ENCODE assay signal across 8 cellular contexts in the genomic region with DNA sequence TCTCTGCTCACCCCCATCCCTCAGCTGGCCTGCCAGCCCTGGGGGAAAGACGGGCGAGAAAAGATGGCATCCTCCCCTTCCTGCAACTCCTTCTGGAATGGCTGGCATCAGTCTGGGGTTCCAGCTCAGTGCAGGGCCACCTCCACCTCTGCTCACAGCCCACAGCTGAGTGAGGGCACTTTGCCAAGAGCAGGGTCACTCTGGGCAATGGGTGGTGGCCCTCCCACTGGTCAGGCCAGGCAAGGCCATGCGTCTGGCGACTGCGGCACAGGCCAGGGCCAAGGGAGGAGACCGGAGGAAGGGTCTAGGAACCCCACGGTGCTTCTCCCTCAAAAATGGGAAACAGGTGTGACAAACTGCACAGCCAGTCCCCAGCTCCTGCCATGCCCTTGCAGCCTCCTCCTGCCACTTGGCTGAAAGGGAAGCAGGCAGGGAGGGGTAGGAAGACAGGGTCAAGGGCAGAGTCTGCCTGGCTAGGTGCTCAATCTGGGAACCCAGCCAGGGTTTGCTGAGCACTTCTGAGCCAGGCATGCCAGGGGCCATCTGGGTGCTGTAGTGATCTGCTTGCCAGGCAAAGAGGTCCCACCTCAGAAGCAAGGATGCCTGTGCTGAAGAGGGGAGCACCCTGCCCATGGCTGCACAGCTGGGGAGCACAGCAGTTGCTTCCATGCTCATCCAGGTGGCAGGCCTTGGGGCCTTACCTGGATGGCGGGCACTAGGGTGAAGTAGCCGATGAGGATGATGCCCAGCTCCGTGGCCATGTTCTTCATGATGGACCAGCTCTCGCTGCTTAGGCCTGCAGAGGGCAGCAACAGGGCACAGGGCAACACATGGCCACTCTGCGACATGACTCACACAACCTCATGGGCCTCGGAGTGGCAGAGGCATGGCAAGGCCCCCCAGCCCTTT.
DNase-seq lines count a peak whose midpoint lies in the region; ATAC-seq, FAIRE-seq and TF ChIP-seq lines count a peak whose summit lies in the region.

No MANE protein-coding gene starts in this region.

- peak overlapping the region; percentile 41; the same call in 1 of the 2 replicates for H2AFZ ChIP-seq in KMS-11 (ENCODE audit: low read depth)

- H3K27me3 ChIP-seq in KMS-11 (ENCODE audit: insufficient read depth, low read depth): no peaks in the 10 kb centered on the region

- H3K9me3 Mint-ChIP-seq in activated naive CD4-positive, alpha-beta T cell treated with anti-CD3 and anti-CD28 coated beads, Interleukin-2, amount 50 U/mL, for 24 hours: no peaks in the 10 kb centered on the region
- H3K9me3 Mint-ChIP-seq in stimulated activated naive CD8-positive, alpha-beta T cell treated with anti-CD3 and anti-CD28 coated beads, Interleukin-15, Interleukin-2, amounts not matched to agents 100 ng/mL and 50 ng/mL, for 24 hours: no peaks in the 10 kb centered on the region

- H3K27ac ChIP-seq in KMS-11: no peak overlapping the region

- DNase-seq in D721Med (ENCODE audit: insufficient read length, low spot score) (peak; percentile 25), hepatic stellate cell (ENCODE audit: low spot score) (peak; percentile 46), foreskin melanocyte (no peak)

- H3K36me3 ChIP-seq in KMS-11 (ENCODE audit: insufficient read depth): no peaks in the 10 kb centered on the region

- peak overlapping the region; percentile 95 for H3K27ac Mint-ChIP-seq in activated naive CD4-positive, alpha-beta T cell treated with anti-CD3 and anti-CD28 coated beads, Interleukin-2, amount 50 U/mL, for 24 hours
- peak overlapping the region; percentile 99 for H3K27ac Mint-ChIP-seq in stimulated activated naive CD8-positive, alpha-beta T cell treated with anti-CD3 and anti-CD28 coated beads, Interleukin-15, Interleukin-2, amounts not matched to agents 100 ng/mL and 50 ng/mL, for 24 hours

- no peak overlapping the region for H3K4me3 Mint-ChIP-seq in activated naive CD4-positive, alpha-beta T cell treated with anti-CD3 and anti-CD28 coated beads, Interleukin-2, amount 50 U/mL, for 24 hours
- H3K4me3 Mint-ChIP-seq in stimulated activated naive CD8-positive, alpha-beta T cell treated with anti-CD3 and anti-CD28 coated beads, Interleukin-15, Interleukin-2, amounts not matched to agents 100 ng/mL and 50 ng/mL, for 24 hours: peak overlapping the region; percentile 8

- no peak overlapping the region for H3K4me3 ChIP-seq in KMS-11 (IDR thresholded peaks at IDR 0.05; ENCODE audit: insufficient read depth, low read depth, low read length)

- FAIRE-seq in D721Med (lab: Jason Lieb, UNC): no peak

- H3K4me1 Mint-ChIP-seq in activated naive CD4-positive, alpha-beta T cell treated with anti-CD3 and anti-CD28 coated beads, Interleukin-2, amount 50 U/mL, for 24 hours: peaks cover 18% of the 10 kb centered on the region
- H3K4me1 Mint-ChIP-seq in stimulated activated naive CD8-positive, alpha-beta T cell treated with anti-CD3 and anti-CD28 coated beads, Interleukin-15, Interleukin-2, amounts not matched to agents 100 ng/mL and 50 ng/mL, for 24 hours (ENCODE audit: low read depth): peaks cover 21% of the 10 kb centered on the region

- H3K36me3 Mint-ChIP-seq in activated naive CD4-positive, alpha-beta T cell treated with anti-CD3 and anti-CD28 coated beads, Interleukin-2, amount 50 U/mL, for 24 hours: peaks cover 5% of the 10 kb centered on the region
- peaks cover 21% of the 10 kb centered on the region for H3K36me3 Mint-ChIP-seq in stimulated activated naive CD8-positive, alpha-beta T cell treated with anti-CD3 and anti-CD28 coated beads, Interleukin-15, Interleukin-2, amounts not matched to agents 100 ng/mL and 50 ng/mL, for 24 hours (ENCODE audit: low read depth)

- H3K4me1 ChIP-seq in KMS-11 (ENCODE audit: low read depth, poor library complexity, severe bottlenecking): peaks cover 5% of the 10 kb centered on the region

- no peaks in the 10 kb centered on the region for H4K20me1 ChIP-seq in KMS-11 (ENCODE audit: insufficient read depth)

- no peaks in the 10 kb centered on the region for H3K27me3 Mint-ChIP-seq in activated naive CD4-positive, alpha-beta T cell treated with anti-CD3 and anti-CD28 coated beads, Interleukin-2, amount 50 U/mL, for 24 hours
- H3K27me3 Mint-ChIP-seq in stimulated activated naive CD8-positive, alpha-beta T cell treated with anti-CD3 and anti-CD28 coated beads, Interleukin-15, Interleukin-2, amounts not matched to agents 100 ng/mL and 50 ng/mL, for 24 hours: no peaks in the 10 kb centered on the region

- TF ChIP-seq CTCF in D721Med (IDR thresholded peaks at IDR 0.05; ENCODE audit: insufficient read depth, missing control alignments) (peak; percentile 27), KMS-11 (conservative IDR thresholded peaks at IDR 0.05; ENCODE audit: low read depth, low read length) (no peak)

- H3K4me2 ChIP-seq in KMS-11: no peak overlapping the region

- H3K79me2 ChIP-seq in KMS-11 (ENCODE audit: insufficient read depth, low read depth): no peaks in the 10 kb centered on the region

- no peak overlapping the region for H3K9ac ChIP-seq in KMS-11

- ATAC-seq in HG03095 (IDR thresholded peaks at IDR 0.05; ENCODE audit: unreplicated experiment): no peak
- ATAC-seq in HG03196 (IDR thresholded peaks at IDR 0.05; ENCODE audit: unreplicated experiment): no peak
